ENCODE assay signal across 14 cellular contexts in genomic region chr19:14401468-14401867, GRCh38. TPM values are rescaled to one million over a fixed set of nuclear protein-coding genes. Genes with fewer than 3 reads are reported as not detected.
A peak's percentile ranks its signal among the peaks of the same experiment; 100 is the strongest.
DNase-seq lines count a peak whose midpoint lies in the region; ATAC-seq and TF ChIP-seq lines count a peak whose summit lies in the region.
"Had no signal": no experiment of that assay in that cellular context is flagged by ENCODE, and none has a peak within 500 bp of the region (broad histone marks: within the 10 kb centered on the region; RNA-seq: fewer than 3 reads in every experiment).

No MANE protein-coding gene starts in this region.

- intact Hi-C loops in esophagus squamous epithelium (cut with DNase I), result loop anchor here (10.0 kb wide), 1 partner anchor 47 kb away; no protein-coding TSS in a partner anchor
- intact Hi-C loops in activated T-helper 1 cell treated with anti-CD3 and anti-CD28 coated beads, Interleukin-12 subunit alpha, Interleukin-12 subunit beta, Interleukin-2, Interleukin-4 antibody, amounts not matched to agents 30 ng/mL and 10 ng/mL and 1 ng/mL, durations not matched to agents 14 hours and 24 hours and 36 hours (cut with micrococcal nuclease), result no loop called here

- CTCF ChIA-PET in T-cell (lab: Charles Lee), result interaction anchor here in 1 of 2 donors (0.5 to 0.7 kb wide), 2 partner anchors 14 to 265 kb away, joined by 3 read pairs; partner anchors contain the start of gene ASF1B

- no peak for ATAC-seq in T-cell (replicated peaks in 1 of 4)
- no peak for ATAC-seq in thoracic aorta (ENCODE audit: insufficient number of reproducible peaks, low FRiP score, low read depth)
- ATAC-seq in GM19455 (IDR thresholded peaks at IDR 0.05; ENCODE audit: unreplicated experiment), result no peak

- H3K4me3 ChIP-seq in esophagus squamous epithelium (no peak overlapping the region), thoracic aorta (no peak overlapping the region)

- peaks cover 43% of the 10 kb centered on the region for H3K36me3 Mint-ChIP-seq in T-cell
- peaks cover 51% of the 10 kb centered on the region for H3K36me3 Mint-ChIP-seq in activated T-helper 1 cell treated with anti-CD3 and anti-CD28 coated beads, Interleukin-12 subunit alpha, Interleukin-12 subunit beta, Interleukin-2, Interleukin-4 antibody, amounts not matched to agents 30 ng/mL and 10 ng/mL and 1 ng/mL, durations not matched to agents 14 hours and 24 hours and 36 hours (ENCODE audit: low read depth)

- H3K4me1 ChIP-seq in esophagus squamous epithelium (peaks cover 0 to 24% (median 7%) of the 10 kb centered on the region in 3 donors), thoracic aorta (ENCODE audit: control insufficient read depth in 1 of 2, low read depth in 2 of 2) (peaks cover 0 to 21% of the 10 kb centered on the region in 2 donors)
- H3K4me1 ChIP-seq: parathyroid adenoma had no signal

- no peaks in the 10 kb centered on the region for H3K27me3 Mint-ChIP-seq in T-cell
- H3K27me3 Mint-ChIP-seq in activated T-helper 1 cell treated with anti-CD3 and anti-CD28 coated beads, Interleukin-12 subunit alpha, Interleukin-12 subunit beta, Interleukin-2, Interleukin-4 antibody, amounts not matched to agents 30 ng/mL and 10 ng/mL and 1 ng/mL, durations not matched to agents 14 hours and 24 hours and 36 hours (ENCODE audit: insufficient read depth), result no peaks in the 10 kb centered on the region

- H3K27ac Mint-ChIP-seq in T-cell, result peak overlapping the region; percentile 72 to 73
- H3K27ac Mint-ChIP-seq in activated T-helper 1 cell treated with anti-CD3 and anti-CD28 coated beads, Interleukin-12 subunit alpha, Interleukin-12 subunit beta, Interleukin-2, Interleukin-4 antibody, amounts not matched to agents 30 ng/mL and 10 ng/mL and 1 ng/mL, durations not matched to agents 14 hours and 24 hours and 36 hours, result no peak overlapping the region

- H3K27ac ChIP-seq in esophagus squamous epithelium, result peak overlapping the region; percentile 11 to 58 (median 36)
- H3K27ac ChIP-seq in thoracic aorta, result peak overlapping the region; percentile 70 to 73
- H3K27ac ChIP-seq: parathyroid adenoma had no signal

- no peak for TF ChIP-seq POLR2A in esophagus squamous epithelium (IDR thresholded peaks at IDR 0.05)

- H3K36me3 ChIP-seq in esophagus squamous epithelium, result peaks cover 0 to 52% (median 0%) of the 10 kb centered on the region in 3 donors
- peaks cover 56% of the 10 kb centered on the region for H3K36me3 ChIP-seq in thoracic aorta

- TF ChIP-seq CTCF in esophagus squamous epithelium (IDR thresholded peaks at IDR 0.05) (no peak), thoracic aorta (IDR thresholded peaks at IDR 0.05) (no peak)

- H3K27me3 ChIP-seq in esophagus squamous epithelium (no peaks in the 10 kb centered on the region), thoracic aorta (replicated peaks; ENCODE audit: insufficient read depth) (no peaks in the 10 kb centered on the region)

- H3K9me3 Mint-ChIP-seq in T-cell, result no peaks in the 10 kb centered on the region
- H3K9me3 Mint-ChIP-seq in activated T-helper 1 cell treated with anti-CD3 and anti-CD28 coated beads, Interleukin-12 subunit alpha, Interleukin-12 subunit beta, Interleukin-2, Interleukin-4 antibody, amounts not matched to agents 30 ng/mL and 10 ng/mL and 1 ng/mL, durations not matched to agents 14 hours and 24 hours and 36 hours, result no peaks in the 10 kb centered on the region

- DNase-seq in activated effector memory CD4-positive, alpha-beta T cell treated with anti-CD3 and anti-CD28 coated beads, Interleukin-2, amount 50 U/mL, for 16 hours, result peak; percentile 63
- DNase-seq in activated effector memory CD4-positive, alpha-beta T cell treated with Interleukin-2 at 50 U/mL for 16 hours, result no peak
- peak in 1 of 34 experiments; percentile 32 for DNase-seq in T-cell
- DNase-seq in esophagus squamous epithelium (lab: John Stamatoyannopoulos, UW), result no peak
- DNase-seq in thoracic aorta (ENCODE audit: low spot score), result no peak
- DNase-seq in activated T-helper 1 cell treated with anti-CD3 and anti-CD28 coated beads, Interleukin-12 subunit alpha, Interleukin-12 subunit beta, Interleukin-2, Interleukin-4 antibody, amounts not matched to agents 30 ng/mL and 10 ng/mL and 1 ng/mL, durations not matched to agents 14 hours and 24 hours and 36 hours (ENCODE audit: low spot score), result no peak
- no peak for DNase-seq in activated gamma-delta T cell (lab: John Stamatoyannopoulos, UW)
- DNase-seq: activated CD8-positive, alpha-beta memory T cell treated with anti-CD3 and anti-CD28 coated beads, Interleukin-2, amount 50 U/mL, for 4 hours; dermis blood vessel endothelial cell; midbrain; NCI-H2081 treated with DMSO at 0.1 percent for 48 hours; NCI-H69 had no signal

- H3K4me3 Mint-ChIP-seq in T-cell, result peak overlapping the region in 1 of 3 donors; percentile 29
- no peak overlapping the region for H3K4me3 Mint-ChIP-seq in activated T-helper 1 cell treated with anti-CD3 and anti-CD28 coated beads, Interleukin-12 subunit alpha, Interleukin-12 subunit beta, Interleukin-2, Interleukin-4 antibody, amounts not matched to agents 30 ng/mL and 10 ng/mL and 1 ng/mL, durations not matched to agents 14 hours and 24 hours and 36 hours

- H3K4me1 Mint-ChIP-seq in T-cell, result peaks cover 15 to 34% (median 24%) of the 10 kb centered on the region in 3 donors
- no peaks in the 10 kb centered on the region for H3K4me1 Mint-ChIP-seq in activated T-helper 1 cell treated with anti-CD3 and anti-CD28 coated beads, Interleukin-12 subunit alpha, Interleukin-12 subunit beta, Interleukin-2, Interleukin-4 antibody, amounts not matched to agents 30 ng/mL and 10 ng/mL and 1 ng/mL, durations not matched to agents 14 hours and 24 hours and 36 hours (ENCODE audit: low read depth)

- POLR2A ChIA-PET in T-cell (lab: Charles Lee), result interaction anchor here (0.5 to 0.7 kb wide), 3 partner anchors 17 to 33 kb away, joined by 3 to 4 read pairs (median 3); no protein-coding TSS in a partner anchor

- H3K9me3 ChIP-seq in esophagus squamous epithelium (no peaks in the 10 kb centered on the region), thoracic aorta (no peaks in the 10 kb centered on the region)

- 98 to 100% methylated on average over 6 to 7 of the region's 10 CpGs for WGBS in esophagus squamous epithelium, 2 donors

RNA-seq across cellular contexts. Expression of gene DDX39A, which starts 17.7 kb away (rescaled TPM):
- total RNA-seq in T-cell (100 to 1,000 TPM; 159 to 280 (median 179) TPM), esophagus squamous epithelium (100 to 1,000 TPM in 1 of 4 donors, 10 to 100 TPM in 3; 59.2 to 144 (median 88.4) TPM), thoracic aorta (10 to 100 TPM; 77.4 to 81.6 TPM)
- 273 and 287 TPM in 2 replicates for total RNA-seq in activated T-helper 1 cell treated with anti-CD3 and anti-CD28 coated beads, Interleukin-12 subunit alpha, Interleukin-12 subunit beta, Interleukin-2, Interleukin-4 antibody, amounts not matched to agents 30 ng/mL and 10 ng/mL and 1 ng/mL, durations not matched to agents 14 hours and 24 hours and 36 hours

RNA-seq across cellular contexts. Expression of gene ADGRE5, which starts 20.2 kb away (rescaled TPM):
- total RNA-seq in T-cell (1,000 to 10,000 TPM in 1 of 5 donors, 100 to 1,000 TPM in 4; 194 to 1,118 (median 206) TPM), esophagus squamous epithelium (10 to 100 TPM in 2 of 4 donors, 1 to 10 TPM in 2; 5.6 to 23.7 (median 11.1) TPM), thoracic aorta (100 to 1,000 TPM; 199 to 281 TPM)
- 219 and 226 TPM in 2 replicates for total RNA-seq in activated T-helper 1 cell treated with anti-CD3 and anti-CD28 coated beads, Interleukin-12 subunit alpha, Interleukin-12 subunit beta, Interleukin-2, Interleukin-4 antibody, amounts not matched to agents 30 ng/mL and 10 ng/mL and 1 ng/mL, durations not matched to agents 14 hours and 24 hours and 36 hours

RNA-seq across cellular contexts. Expression of gene PKN1, which starts 31.6 kb away (rescaled TPM):
- 100 to 1,000 TPM; 170 to 272 (median 224) TPM for total RNA-seq in T-cell
- total RNA-seq in esophagus squamous epithelium, result 10 to 100 TPM in 2 of 4 donors, 1 to 10 TPM in 2; 6.1 to 38.3 (median 21.0) TPM
- total RNA-seq in thoracic aorta, result 100 to 1,000 TPM in 1 of 2 donors, 10 to 100 TPM in 1; 93.8 to 139 TPM
- 151 and 180 TPM in 2 replicates for total RNA-seq in activated T-helper 1 cell treated with anti-CD3 and anti-CD28 coated beads, Interleukin-12 subunit alpha, Interleukin-12 subunit beta, Interleukin-2, Interleukin-4 antibody, amounts not matched to agents 30 ng/mL and 10 ng/mL and 1 ng/mL, durations not matched to agents 14 hours and 24 hours and 36 hours
